ENCODE assay signal across 14 cellular contexts in the genomic region with DNA sequence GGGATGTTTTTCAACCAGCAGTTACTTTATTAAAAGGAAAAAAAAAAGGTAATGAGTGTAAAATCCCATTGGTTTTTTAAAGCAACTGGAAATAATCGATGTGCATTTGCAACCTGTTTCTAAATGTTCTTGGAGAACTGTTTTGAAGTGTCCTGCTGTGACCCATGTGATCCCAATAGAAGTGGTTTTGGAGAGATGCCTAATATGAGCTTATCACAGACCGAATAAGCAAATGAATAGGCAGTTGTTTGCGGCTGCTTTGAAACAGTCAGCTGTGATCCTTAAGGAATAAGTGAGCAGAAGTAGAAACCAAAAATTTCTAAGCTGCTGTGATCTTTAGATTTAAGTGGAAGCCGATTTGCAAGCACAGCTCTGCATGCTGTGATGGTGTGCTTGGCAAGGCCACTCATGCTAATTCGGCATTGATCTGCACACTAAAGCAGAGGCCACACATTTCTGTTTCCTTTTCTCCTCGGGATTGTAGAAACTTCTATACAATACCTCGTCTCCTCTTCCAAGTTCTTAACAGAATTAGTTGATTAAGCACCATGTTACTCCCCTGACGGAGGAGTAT.
DNase-seq lines count a peak whose midpoint lies in the region; ATAC-seq and TF ChIP-seq lines count a peak whose summit lies in the region.
"Had no signal": no experiment of that assay in that cellular context is flagged by ENCODE, and none has a peak within 500 bp of the region (broad histone marks: within the 10 kb centered on the region; RNA-seq: fewer than 3 reads in every experiment).

No MANE protein-coding gene starts in this region.

- H3K4me3 ChIP-seq in smooth muscle cell, result no peak overlapping the region
- H3K4me3 ChIP-seq in stomach, result no peak overlapping the region
- no peak overlapping the region for H3K4me3 ChIP-seq in psoas muscle
- H3K4me3 ChIP-seq: SK-N-MC had no signal

- TF ChIP-seq EP300 in stomach (IDR thresholded peaks at IDR 0.05), result no peak

- H3K9ac ChIP-seq in smooth muscle cell (ENCODE audit: low read depth), result peak overlapping the region; percentile 4

- intact Hi-C loops in left ventricle myocardium superior (cut with micrococcal nuclease) (no loop called here), stomach (cut with DNase I; ENCODE audit: low total_unique reads) (no loop called here), psoas muscle (cut with DNase I) (no loop called here)

- H2AFZ ChIP-seq in smooth muscle cell (ENCODE audit: low read depth), result no peak overlapping the region

- H3K4me2 ChIP-seq in smooth muscle cell, result peak overlapping the region; percentile 56

- no peak for TF ChIP-seq POLR2A in stomach (IDR thresholded peaks at IDR 0.05)

- H3K36me3 ChIP-seq in smooth muscle cell (ENCODE audit: low read depth), result no peaks in the 10 kb centered on the region
- H3K36me3 ChIP-seq in stomach, result no peaks in the 10 kb centered on the region
- no peaks in the 10 kb centered on the region for H3K36me3 ChIP-seq in psoas muscle (ENCODE audit: insufficient read depth in 1 of 2, low read depth in 1 of 2)

- H3K79me2 ChIP-seq in smooth muscle cell (ENCODE audit: low read depth), result no peaks in the 10 kb centered on the region

- WGBS in smooth muscle cell (ENCODE audit: low lambda C conversion rate), result 37% methylated on average over 8 of the region's 8 CpGs
- 21 to 47% (median 34%) methylated on average over 8 of the region's 8 CpGs for WGBS in stomach, 5 donors
- 30 to 44% (median 32%) methylated on average over 8 of the region's 8 CpGs for WGBS in psoas muscle, 3 donors

- peak; percentile 92 for ATAC-seq in left ventricle myocardium superior
- no peak for ATAC-seq in psoas muscle
- ATAC-seq: natural killer cell treated with Interleukin-12 subunit alpha and Interleukin-12 subunit beta and Interleukin-15 and Interleukin-18, amount 100 ng/mL, for 72 hours had no signal

- no peaks in the 10 kb centered on the region for H4K20me1 ChIP-seq in smooth muscle cell (ENCODE audit: low read depth)

- peak overlapping the region; percentile 96 for H3K27ac ChIP-seq in smooth muscle cell (ENCODE audit: low read depth)
- H3K27ac ChIP-seq in stomach, result peak overlapping the region in 2 of 5 donors; percentile 27 to 31
- H3K27ac ChIP-seq in psoas muscle, result no peak overlapping the region
- H3K27ac ChIP-seq: SK-N-MC, VCaP had no signal

- H3K4me1 ChIP-seq in smooth muscle cell (ENCODE audit: low read depth) (peaks cover 19% of the 10 kb centered on the region), stomach (peaks cover 0 to 17% (median 9%) of the 10 kb centered on the region in 4 donors), psoas muscle (peaks cover 4% of the 10 kb centered on the region)

- H3K9me3 ChIP-seq in smooth muscle cell (replicated peaks; ENCODE audit: low read depth) (no peaks in the 10 kb centered on the region), stomach (no peaks in the 10 kb centered on the region), psoas muscle (no peaks in the 10 kb centered on the region)

- TF ChIP-seq CTCF in smooth muscle cell (IDR thresholded peaks at IDR 0.05; ENCODE audit: borderline replicate concordance, insufficient read depth, poor library complexity, severe bottlenecking) (no peak), GM10266 (IDR thresholded peaks at IDR 0.05; ENCODE audit: control insufficient read depth, insufficient read depth, low read depth, missing control alignments) (no peak), stomach (IDR thresholded peaks at IDR 0.05) (no peak), psoas muscle (IDR thresholded peaks at IDR 0.05) (no peak)

- DNase-seq in NCI-H1092 treated with DMSO at 0.1 percent for 48 hours (lab: John Stamatoyannopoulos, UW) (peak; percentile 34), RPMI7951 (ENCODE audit: low read depth) (peak; percentile 60), left ventricle myocardium superior (no peak), smooth muscle cell (lab: John Stamatoyannopoulos, UW; ENCODE audit: unreplicated experiment) (no peak), GM10266 (ENCODE audit: extremely low spot score) (no peak), stomach (no peak), psoas muscle (no peak)
- DNase-seq: CD4-positive, CD25-positive, alpha-beta regulatory T cell; GF-D8; HCEC 1CT; NK-92 treated with Interleukin-12 subunit alpha and Interleukin-12 subunit beta, amount 100 ng/mL, for 24 hours had no signal

- peaks cover 9% of the 10 kb centered on the region for H3F3A ChIP-seq in smooth muscle cell (ENCODE audit: low read depth)

- H3K27me3 ChIP-seq in smooth muscle cell (ENCODE audit: low read depth) (no peaks in the 10 kb centered on the region), stomach (no peaks in the 10 kb centered on the region), psoas muscle (ENCODE audit: insufficient read depth in 3 of 3, low read length in 2 of 3) (no peaks in the 10 kb centered on the region)

Comparison
In these comparisons a context has a peak if more than half of its experiments do, and no peak if none do; other contexts are left out.
1. DNase-seq: peak in NCI-H1092 treated with DMSO at 0.1 percent for 48 hours (single experiment) and RPMI7951 (single experiment); none in left ventricle myocardium superior (single experiment), smooth muscle cell (single experiment), GM10266 (single experiment), stomach (single experiment) and psoas muscle (0 of 2).